In genomic region chr14:65320661-65321308, GRCh38 we compare ENCODE assay signal across 14 cellular contexts.
DNase-seq lines count a peak whose midpoint lies in the region; ATAC-seq, FAIRE-seq and TF ChIP-seq lines count a peak whose summit lies in the region.
"Had no signal": no experiment of that assay in that cellular context is flagged by ENCODE, and none has a peak within 500 bp of the region (broad histone marks: within the 10 kb centered on the region; RNA-seq: fewer than 3 reads in every experiment).

No MANE protein-coding gene starts in this region.

- SMC1A ChIA-PET in GM12878 (lab: Charles Lee; ENCODE audit: uncharacterized antibody, unreplicated experiment): interaction anchor here (1.1 to 10.6 kb wide), 23 partner anchors 9 to 504 kb away, joined by 3 to 391 read pairs (median 6); partner anchors contain the start of gene FUT8

- in situ Hi-C loops in GM12878 (cut with MboI): no loop called here

- H3K79me2 ChIP-seq in GM12878 (ENCODE audit: control insufficient read depth, insufficient read depth, low read length): peaks cover 26% of the 10 kb centered on the region

- FAIRE-seq in GM12878 (lab: Jason Lieb, UNC) (no peak), GM12892 (lab: Jason Lieb, UNC) (no peak)

- H3K27me3 ChIP-seq in GM12878 (replicated peaks in 1 of 2; ENCODE audit: control insufficient read depth in 2 of 2, insufficient read depth in 2 of 2, low read length in 1 of 2) (no peaks in the 10 kb centered on the region), MG63 (no peaks in the 10 kb centered on the region)
- H3K27me3 ChIP-seq: vagina had no signal

- WGBS in GM12878 (ENCODE audit: insufficient coverage, insufficient replicate concordance, low lambda C conversion rate, missing lambda C conversion rate): 0% methylated on average over 2 of the region's 2 CpGs

- DNase-seq in ELF-1 (ENCODE audit: low read depth, low spot score) (peak; percentile 18), GM12878 (ENCODE audit: low read depth, low spot score) (no peak), GM10266 (ENCODE audit: extremely low spot score) (no peak), GM12892 (ENCODE audit: insufficient read length) (no peak), MG63 (no peak), DMS 273 (lab: John Stamatoyannopoulos, UW; ENCODE audit: unreplicated experiment) (no peak)
- DNase-seq: activated CD4-positive, CD25-positive, alpha-beta regulatory T cell treated with anti-CD3 and anti-CD28 coated beads, Interleukin-2, amount 50 U/mL, for 72 hours; naive thymus-derived CD8-positive, alpha-beta T cell; NCI-H446 treated with DMSO at 0.1 percent for 48 hours; SHP77 treated with DMSO at 0.1 percent for 48 hours had no signal

- TF ChIP-seq EP300 in GM12878 (IDR thresholded peaks at IDR 0.05; ENCODE audit: borderline replicate concordance in 1 of 2, control insufficient read depth in 1 of 2, low read depth in 2 of 2, low read length in 2 of 2): no peak

- H2AFZ ChIP-seq in GM12878 (ENCODE audit: control insufficient read depth, low read depth, low read length): peak overlapping the region; percentile 62

- CTCF ChIA-PET in GM12878 (lab: Yijun Ruan, JAX): interaction anchor here (0.6 to 7.0 kb wide), 17 partner anchors 9 to 504 kb away, joined by 3 to 67 read pairs (median 5); partner anchors contain the start of gene FUT8

- RAD21 ChIA-PET in GM12878 (lab: Charles Lee; ENCODE audit: unreplicated experiment): interaction anchor here (0.6 to 9.4 kb wide), 15 partner anchors 10 to 504 kb away, joined by 3 to 272 read pairs (median 5); partner anchors contain the start of gene FUT8

- intact Hi-C loops in GM12878 (cut with micrococcal nuclease; ENCODE audit: unreplicated experiment): loop anchor here (1.0 kb wide), 1 partner anchor 17 kb away; no protein-coding TSS in a partner anchor

- TF ChIP-seq CTCF in GM12878 (IDR thresholded peaks at IDR 0.05 in 2 of 3, conservative IDR thresholded peaks at IDR 0.05 in 1 of 3; ENCODE audit: control insufficient read depth in 2 of 3, extremely low read depth in 1 of 3, insufficient read depth in 1 of 3, low read depth in 3 of 3, low read length in 3 of 3) (no peak), GM10266 (IDR thresholded peaks at IDR 0.05; ENCODE audit: control insufficient read depth, insufficient read depth, low read depth, missing control alignments) (no peak)

- H3K4me1 ChIP-seq in GM12878 (ENCODE audit: control insufficient read depth, insufficient read depth, low read length): peaks cover 51% of the 10 kb centered on the region
- H3K4me1 ChIP-seq: vagina had no signal

- TF ChIP-seq POLR2A in GM12878 (IDR thresholded peaks at IDR 0.05; ENCODE audit: low read depth, low read length): no peak
- no peak for TF ChIP-seq POLR2A in GM12892 (IDR thresholded peaks at IDR 0.05; ENCODE audit: low read depth, low read length)

- peak; percentile 19 for ATAC-seq in GM19351 (IDR thresholded peaks at IDR 0.05; ENCODE audit: unreplicated experiment)
- ATAC-seq in HG03432 (IDR thresholded peaks at IDR 0.05; ENCODE audit: unreplicated experiment): peak; percentile 26
- ATAC-seq in GM12878: peak; percentile 42

- POLR2A ChIA-PET in GM12878 (lab: Charles Lee): interaction anchor here (0.7 to 9.6 kb wide), 12 partner anchors 9 to 140 kb away, joined by 3 to 223 read pairs (median 4); partner anchors contain the start of gene FUT8

- BruUV-seq in GM12878 (replicated peaks; lab: Mats Ljungman, UMichigan): no TSS peak

- no peak for TF ChIP-seq RAD21 in GM12878 (IDR thresholded peaks at IDR 0.05; ENCODE audit: insufficient read depth, low read depth, low read length)

- H3K36me3 ChIP-seq in GM12878 (ENCODE audit: control insufficient read depth in 2 of 2, insufficient read depth in 2 of 2, low read length in 1 of 2) (no peaks in the 10 kb centered on the region), MG63 (no peaks in the 10 kb centered on the region)
- H3K36me3 ChIP-seq: vagina had no signal

- H3K4me3 ChIP-seq in GM12878 (no peak overlapping the region), MG63 (no peak overlapping the region)
- H3K4me3 ChIP-seq: coronary artery, vagina had no signal

- peak overlapping the region; percentile 94 for H3K27ac ChIP-seq in GM12878 (ENCODE audit: control insufficient read depth, insufficient read depth)
- H3K27ac ChIP-seq: coronary artery, vagina had no signal

- no peaks in the 10 kb centered on the region for H4K20me1 ChIP-seq in GM12878 (ENCODE audit: control insufficient read depth, insufficient read depth)

- H3K4me2 ChIP-seq in GM12878 (ENCODE audit: control insufficient read depth, insufficient read depth): peak overlapping the region; percentile 85

- H3K9me3 ChIP-seq in GM12878 (replicated peaks; ENCODE audit: control insufficient read depth, insufficient read depth, low read length): peaks cover 5% of the 10 kb centered on the region; the same call in 2 of the 3 replicates
- no peaks in the 10 kb centered on the region for H3K9me3 ChIP-seq in MG63
- H3K9me3 ChIP-seq: vagina had no signal

- H3K9ac ChIP-seq in GM12878 (ENCODE audit: control insufficient read depth, insufficient read depth, low read length): peak overlapping the region; percentile 68

TF ChIP-seq in GM12878, 131 proteins besides CTCF, POLR2A, EP300 and RAD21 (continues in another document):
- TF ChIP-seq CBFB (IDR thresholded peaks at IDR 0.05; ENCODE audit: low read depth) (no peak), ZNF24 (IDR thresholded peaks at IDR 0.05) (no peak), SUZ12 (IDR thresholded peaks at IDR 0.05; ENCODE audit: unreplicated experiment) (no peak), ZNF687 (IDR thresholded peaks at IDR 0.05) (peak; percentile 15; the same call in 1 of the 2 replicates), ZBTB4 (CRISPR knock-in tag; IDR thresholded peaks at IDR 0.05) (0 out of 2 replicates have a peak, but pooled peaks have one; percentile 29), STAT1 (conservative IDR thresholded peaks at IDR 0.05) (no peak), BRCA1 (IDR thresholded peaks at IDR 0.05; ENCODE audit: low read depth, low read length) (no peak), NRF1 (conservative IDR thresholded peaks at IDR 0.05; ENCODE audit: low read depth, low read length) (no peak), MEF2B (IDR thresholded peaks at IDR 0.05; ENCODE audit: partially characterized antibody, poor library complexity, severe bottlenecking) (peak; percentile 84)
